7 cellular contexts compared by ENCODE assay signal in the genomic region with DNA sequence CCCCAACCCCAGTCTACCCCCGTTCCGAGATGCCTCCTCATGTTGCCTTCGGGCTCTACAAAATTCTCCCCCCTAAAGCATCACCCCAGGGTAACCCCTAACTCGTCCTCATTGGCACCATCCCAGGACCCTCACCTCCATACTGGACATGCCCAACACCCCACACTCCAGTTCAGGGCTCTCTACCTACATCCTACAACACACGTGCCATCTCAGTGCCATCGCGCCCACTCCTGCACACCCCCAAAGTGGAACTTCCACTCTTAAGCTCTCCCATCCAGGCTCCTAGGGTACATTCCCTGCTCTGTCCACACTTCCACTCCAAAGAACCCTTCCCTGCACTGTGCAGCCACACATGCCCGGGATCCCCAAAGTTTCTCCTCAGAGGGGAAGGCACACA. TPM values are rescaled to one million over a fixed set of nuclear protein-coding genes. Genes with fewer than 3 reads are reported as not detected.
DNase-seq lines count a peak whose midpoint lies in the region; ATAC-seq and TF ChIP-seq lines count a peak whose summit lies in the region.

No MANE protein-coding gene starts in this region.

- no peak for TF ChIP-seq EP300 in stomach (IDR thresholded peaks at IDR 0.05)

- no peak for ATAC-seq in activated naive CD8-positive, alpha-beta T cell treated with anti-CD3 and anti-CD28 coated beads, Interleukin-2, amount 10 ng/mL, durations not matched to agents 7 days and 5 days (ENCODE audit: low read depth)
- no peak for ATAC-seq in GM19023 (IDR thresholded peaks at IDR 0.05; ENCODE audit: unreplicated experiment)
- ATAC-seq in GM18867 (IDR thresholded peaks at IDR 0.05; ENCODE audit: unreplicated experiment), result no peak

- H3K9ac ChIP-seq in HUES64 (ENCODE audit: low read depth, low read length), result peak overlapping the region; percentile 97

- DNase-seq in activated naive CD8-positive, alpha-beta T cell treated with anti-CD3 and anti-CD28 coated beads, Interleukin-2, amount 10 ng/mL, durations not matched to agents 7 days and 5 days, result no peak
- DNase-seq in immature natural killer cell (no peak), stomach (no peak)
- DNase-seq in stimulated activated CD4-positive, alpha-beta T cell treated with anti-CD3 and anti-CD28 coated beads, Interleukin-1b, Interleukin-23, amount 100 ng/mL, for 48 hours, result no peak

- TF ChIP-seq CTCF in stomach (IDR thresholded peaks at IDR 0.05), result no peak

- TF ChIP-seq POLR2A in stomach (IDR thresholded peaks at IDR 0.05), result no peak

- H3K27me3 ChIP-seq in HUES64 (ENCODE audit: insufficient read depth, low read length) (no peaks in the 10 kb centered on the region), stomach (no peaks in the 10 kb centered on the region)

- peak overlapping the region; percentile 84 for H3K27ac Mint-ChIP-seq in activated naive CD8-positive, alpha-beta T cell treated with anti-CD3 and anti-CD28 coated beads, Interleukin-2, amount 10 ng/mL, durations not matched to agents 7 days and 5 days
- H3K27ac Mint-ChIP-seq in immature natural killer cell, result peak overlapping the region; percentile 26 to 91 (median 83)

- H3K4me3 Mint-ChIP-seq in activated naive CD8-positive, alpha-beta T cell treated with anti-CD3 and anti-CD28 coated beads, Interleukin-2, amount 10 ng/mL, durations not matched to agents 7 days and 5 days, result peak overlapping the region; percentile 89
- H3K4me3 Mint-ChIP-seq in immature natural killer cell, result peak overlapping the region; percentile 81 to 92 (median 89)

- H3K4me3 ChIP-seq in HUES64 (ENCODE audit: low read length), result peak overlapping the region; percentile 99
- peak overlapping the region; percentile 95 to 99 (median 98) for H3K4me3 ChIP-seq in stomach

- POLR2A ChIA-PET in activated naive CD8-positive, alpha-beta T cell treated with anti-CD3 and anti-CD28 coated beads, Interleukin-2, amount 10 ng/mL, durations not matched to agents 7 days and 5 days (lab: Charles Lee), result interaction anchor here (0.8 to 1.0 kb wide), 3 partner anchors 9 to 31 kb away, joined by 3 to 4 read pairs (median 3); no protein-coding TSS in a partner anchor

- H3K4me1 Mint-ChIP-seq in activated naive CD8-positive, alpha-beta T cell treated with anti-CD3 and anti-CD28 coated beads, Interleukin-2, amount 10 ng/mL, durations not matched to agents 7 days and 5 days, result peaks cover 41% of the 10 kb centered on the region
- H3K4me1 Mint-ChIP-seq in immature natural killer cell, result peaks cover 49 to 57% of the 10 kb centered on the region in 2 donors

- no peak overlapping the region for H3K27ac ChIP-seq in HUES64 (ENCODE audit: low read depth, low read length)
- H3K27ac ChIP-seq in stomach, result peak overlapping the region in 2 of 5 donors; percentile 94 to 95

- intact Hi-C loops in stomach (cut with DNase I; ENCODE audit: low total_unique reads), result no loop called here

- H3K4me1 ChIP-seq in HUES64 (ENCODE audit: insufficient read depth, low read length) (peaks cover 14% of the 10 kb centered on the region), stomach (peaks cover 40 to 78% (median 60%) of the 10 kb centered on the region in 4 donors)

- H3K27me3 Mint-ChIP-seq in activated naive CD8-positive, alpha-beta T cell treated with anti-CD3 and anti-CD28 coated beads, Interleukin-2, amount 10 ng/mL, durations not matched to agents 7 days and 5 days, result no peaks in the 10 kb centered on the region
- H3K27me3 Mint-ChIP-seq in immature natural killer cell (ENCODE audit: low read depth in 3 of 3), result peaks cover 9 to 19% (median 13%) of the 10 kb centered on the region in 3 donors

- no peaks in the 10 kb centered on the region for H3K9me3 ChIP-seq in HUES64 (ENCODE audit: insufficient read depth, low read depth, low read length)
- H3K9me3 ChIP-seq in stomach, result no peaks in the 10 kb centered on the region

- H3K36me3 ChIP-seq in HUES64 (ENCODE audit: insufficient read depth, low read length) (peaks cover 16% of the 10 kb centered on the region), stomach (peaks cover 0 to 35% (median 13%) of the 10 kb centered on the region in 4 donors)

- WGBS in HUES64, result 42% methylated on average over 8 of the region's 8 CpGs
- WGBS in stomach, 5 donors, result 11 to 25% (median 18%) methylated on average over 8 of the region's 8 CpGs

- H3K36me3 Mint-ChIP-seq in activated naive CD8-positive, alpha-beta T cell treated with anti-CD3 and anti-CD28 coated beads, Interleukin-2, amount 10 ng/mL, durations not matched to agents 7 days and 5 days, result peaks cover 8% of the 10 kb centered on the region
- no peaks in the 10 kb centered on the region for H3K36me3 Mint-ChIP-seq in immature natural killer cell

- H3K9me3 Mint-ChIP-seq in activated naive CD8-positive, alpha-beta T cell treated with anti-CD3 and anti-CD28 coated beads, Interleukin-2, amount 10 ng/mL, durations not matched to agents 7 days and 5 days, result no peaks in the 10 kb centered on the region
- no peaks in the 10 kb centered on the region for H3K9me3 Mint-ChIP-seq in immature natural killer cell

RNA-seq across cellular contexts. Expression of a gene that starts 0.8 kb away (rescaled TPM):
- polyA plus RNA-seq in HUES64 (2013, experiment 1 of 2), result 21.3 TPM
- polyA plus RNA-seq in HUES64 (2013, experiment 2 of 2), result 21.3 TPM
- total RNA-seq in activated naive CD8-positive, alpha-beta T cell treated with anti-CD3 and anti-CD28 coated beads, Interleukin-2, amount 10 ng/mL, durations not matched to agents 7 days and 5 days, result 10 to 100 TPM; 17.8 to 18.1 TPM
- 1 to 10 TPM in 2 of 3 donors, not detected in 1; 2.2 to 5.4 TPM for polyA plus RNA-seq in immature natural killer cell
- total RNA-seq in stomach, result 10 to 100 TPM in 4 of 5 donors, 1 to 10 TPM in 1; 8.8 to 76.3 (median 15.2) TPM
- polyA plus RNA-seq in stomach, result 1 to 10 TPM; 6.0 to 7.5 (median 6.5) TPM

RNA-seq across cellular contexts. Expression of a gene that starts 1.2 kb away (rescaled TPM):
- polyA plus RNA-seq in HUES64 (2013, experiment 1 of 2), result 68.0 TPM
- 72.1 TPM for polyA plus RNA-seq in HUES64 (2013, experiment 2 of 2)
- 10 to 100 TPM; 79.2 to 87.5 TPM for total RNA-seq in activated naive CD8-positive, alpha-beta T cell treated with anti-CD3 and anti-CD28 coated beads, Interleukin-2, amount 10 ng/mL, durations not matched to agents 7 days and 5 days
- polyA plus RNA-seq in immature natural killer cell, result 10 to 100 TPM in 2 of 3 donors, 1 to 10 TPM in 1; 8.8 to 26.8 (median 10.8) TPM
- total RNA-seq in stomach, result 100 to 1,000 TPM in 2 of 5 donors, 10 to 100 TPM in 3; 48.1 to 373 (median 95.6) TPM
- 10 to 100 TPM; 37.1 to 43.1 (median 39.0) TPM for polyA plus RNA-seq in stomach

RNA-seq across cellular contexts. Expression of a gene that starts 28.1 kb away (rescaled TPM):
- polyA plus RNA-seq in HUES64 (2013, experiment 1 of 2), result 27.3 TPM
- 27.3 TPM for polyA plus RNA-seq in HUES64 (2013, experiment 2 of 2)
- 100 to 1,000 TPM; 166 to 173 TPM for total RNA-seq in activated naive CD8-positive, alpha-beta T cell treated with anti-CD3 and anti-CD28 coated beads, Interleukin-2, amount 10 ng/mL, durations not matched to agents 7 days and 5 days
- polyA plus RNA-seq in immature natural killer cell, result 100 to 1,000 TPM in 1 of 3 donors, 10 to 100 TPM in 2; 36.3 to 116 (median 36.3) TPM
- total RNA-seq in stomach, result 10 to 100 TPM in 4 of 5 donors, 1 to 10 TPM in 1; 7.0 to 40.8 (median 18.5) TPM
- polyA plus RNA-seq in stomach, result 10 to 100 TPM; 26.5 to 50.6 (median 39.7) TPM

RNA-seq across cellular contexts. Expression of a gene that starts 43.4 kb away (rescaled TPM):
- 129 TPM for polyA plus RNA-seq in HUES64 (2013, experiment 1 of 2)
- 116 TPM for polyA plus RNA-seq in HUES64 (2013, experiment 2 of 2)
- 100 to 1,000 TPM; 121 to 127 TPM for total RNA-seq in activated naive CD8-positive, alpha-beta T cell treated with anti-CD3 and anti-CD28 coated beads, Interleukin-2, amount 10 ng/mL, durations not matched to agents 7 days and 5 days
- polyA plus RNA-seq in immature natural killer cell (10 to 100 TPM; 17.4 to 37.7 (median 32.6) TPM), stomach (100 to 1,000 TPM in 1 of 3 donors, 10 to 100 TPM in 2; 20.5 to 106 (median 35.1) TPM)
- total RNA-seq in stomach, result 10 to 100 TPM; 18.7 to 53.0 (median 27.7) TPM

Comparison
In these comparisons a context has a peak if more than half of its experiments do, and no peak if none do; other contexts are left out.
1. RNA of a gene that starts 28.1 kb away (total RNA-seq): 166 to 173 TPM in activated naive CD8-positive, alpha-beta T cell treated with anti-CD3 and anti-CD28 coated beads, Interleukin-2, amount 10 ng/mL, durations not matched to agents 7 days and 5 days; 7.0 to 40.8 TPM in stomach; every median in the first group is over 4 times any median in the second.